14 cellular contexts compared by ENCODE assay signal in the genomic region with DNA sequence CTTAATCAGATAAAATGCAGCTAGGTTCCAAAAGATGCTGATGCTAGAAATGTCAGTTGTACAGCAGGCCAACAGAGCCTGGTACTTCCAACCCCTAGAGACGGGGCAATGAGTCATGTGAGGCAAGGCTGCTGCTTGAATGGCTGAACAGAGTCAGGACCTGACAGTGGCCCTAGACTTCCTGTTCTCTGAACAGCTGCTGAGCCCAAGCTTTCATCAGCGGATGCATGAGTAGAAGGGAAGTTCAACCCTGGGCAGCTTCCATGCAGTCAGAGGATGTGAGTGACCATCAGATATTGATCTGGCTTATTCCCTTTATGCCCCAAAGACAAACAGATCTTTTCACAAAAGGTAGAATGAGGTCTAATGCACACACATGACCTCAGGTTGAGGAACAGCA.
"Had no signal": no experiment of that assay in that cellular context is flagged by ENCODE, and none has a peak within 500 bp of the region (broad histone marks: within the 10 kb centered on the region; RNA-seq: fewer than 3 reads in every experiment).

No MANE protein-coding gene starts in this region.

- H3K9me3 Mint-ChIP-seq: neural crest cell had no signal

- H3K4me1 ChIP-seq: gastrocnemius medialis, left ventricle myocardium inferior had no signal

- DNase-seq: activated CD4-positive, alpha-beta T cell treated with anti-CD3 and anti-CD28 coated beads for 1 hour; activated CD4-positive, alpha-beta T cell treated with anti-CD3 and anti-CD28 coated beads, Interleukin-2, amount 50 U/mL, for 48 hours; activated gamma-delta T cell; activated T-cell treated with anti-CD3 and anti-CD28 coated beads, Interleukin-2, amount 50 U/mL, for 48 hours; amygdala; gastrocnemius medialis; islet precursor cell; left ventricle myocardium inferior; mesendoderm; stimulated activated CD4-positive, alpha-beta T cell treated with anti-CD3 and anti-CD28 coated beads, Interleukin-4, amount 100 ng/mL, for 1 hour; stimulated activated CD8-positive, alpha-beta memory T cell treated with anti-CD3 and anti-CD28 coated beads, Interleukin-4, amount 100 ng/mL, for 48 hours; stimulated activated naive CD8-positive, alpha-beta T cell treated with anti-CD3 and anti-CD28 coated beads, Interleukin-15, amount 100 ng/mL, for 72 hours had no signal

- H3K4me3 ChIP-seq: gastrocnemius medialis, left ventricle myocardium inferior had no signal

- H3K36me3 ChIP-seq: gastrocnemius medialis, left ventricle myocardium inferior had no signal

- H3K4me1 Mint-ChIP-seq: neural crest cell; stimulated activated naive CD8-positive, alpha-beta T cell treated with anti-CD3 and anti-CD28 coated beads, Interleukin-15, amount 100 ng/mL, for 72 hours had no signal

- H3K27me3 ChIP-seq: gastrocnemius medialis had no signal

- H3K4me3 Mint-ChIP-seq: activated naive CD8-positive, alpha-beta T cell; neural crest cell; stimulated activated naive CD8-positive, alpha-beta T cell treated with anti-CD3 and anti-CD28 coated beads, Interleukin-15, amount 100 ng/mL, for 72 hours had no signal

- H3K36me3 Mint-ChIP-seq: activated naive CD8-positive, alpha-beta T cell had no signal

- H3K27me3 Mint-ChIP-seq: activated naive CD8-positive, alpha-beta T cell; stimulated activated naive CD8-positive, alpha-beta T cell treated with anti-CD3 and anti-CD28 coated beads, Interleukin-15, amount 100 ng/mL, for 72 hours had no signal

- H3K27ac ChIP-seq: gastrocnemius medialis, left ventricle myocardium inferior had no signal

- H3K27ac Mint-ChIP-seq: activated naive CD8-positive, alpha-beta T cell; stimulated activated naive CD8-positive, alpha-beta T cell treated with anti-CD3 and anti-CD28 coated beads, Interleukin-15, amount 100 ng/mL, for 72 hours had no signal

- ATAC-seq: gastrocnemius medialis; stimulated activated naive CD8-positive, alpha-beta T cell treated with anti-CD3 and anti-CD28 coated beads, Interleukin-15, amount 100 ng/mL, for 72 hours had no signal

- H3K9me3 ChIP-seq: gastrocnemius medialis had no signal
